8 cellular contexts compared by ENCODE assay signal in genomic region chr9:128786681-128787582, GRCh38. TPM values are rescaled to one million over a fixed set of nuclear protein-coding genes. Genes with fewer than 3 reads are reported as not detected.
DNase-seq lines count a peak whose midpoint lies in the region; ATAC-seq and TF ChIP-seq lines count a peak whose summit lies in the region.

Gene TBC1D13 (plus strand): TSS chr9:128787253. CDS start chr9:128787354, 101 bp downstream.

- no peaks in the 10 kb centered on the region for H3K27me3 ChIP-seq in BJ (ENCODE audit: control insufficient read depth, insufficient read depth, low read length)

- CTCF ChIA-PET in BJ (lab: Yijun Ruan, JAX): no interaction called here
- CTCF ChIA-PET in activated CD4-positive, alpha-beta T cell treated with anti-CD3 and anti-CD28 coated beads, Interleukin-2, amount 10 ng/mL, durations not matched to agents 7 days and 5 days (lab: Charles Lee): interaction anchor here (2.5 kb wide), 1 partner anchor 32 kb away, joined by 12 read pairs; the partner anchor contains the start of gene ENDOG

- no peak for TF ChIP-seq CTCF in BJ (IDR thresholded peaks at IDR 0.05; ENCODE audit: insufficient read depth, low read depth, low read length)
- no peak for TF ChIP-seq CTCF in coronary artery (IDR thresholded peaks at IDR 0.05)

- peaks cover 2% of the 10 kb centered on the region for H3K36me3 Mint-ChIP-seq in activated CD4-positive, alpha-beta T cell treated with anti-CD3 and anti-CD28 coated beads, Interleukin-2, amount 10 ng/mL, durations not matched to agents 7 days and 5 days (ENCODE audit: low read depth)

- DNase-seq in BJ (ENCODE audit: low read depth) (peak; percentile 10), NCI-H748 (lab: John Stamatoyannopoulos, UW; ENCODE audit: unreplicated experiment) (peak; percentile 89), coronary artery (ENCODE audit: low spot score) (peak; percentile 93), left kidney (ENCODE audit: low read depth, low spot score) (peak; percentile 94)
- peak; percentile 88 for DNase-seq in activated CD4-positive, alpha-beta T cell treated with anti-CD3 and anti-CD28 coated beads, Interleukin-2, amount 10 ng/mL, durations not matched to agents 7 days and 5 days
- DNase-seq in stimulated activated CD4-positive, alpha-beta T cell treated with anti-CD3 and anti-CD28 coated beads, Interleukin-1b, Interleukin-23, amount 100 ng/mL, for 48 hours: peak; percentile 89

- peak within 1 kb of the TSS; percentile 97 for H3K4me3 Mint-ChIP-seq in activated CD4-positive, alpha-beta T cell treated with anti-CD3 and anti-CD28 coated beads, Interleukin-2, amount 10 ng/mL, durations not matched to agents 7 days and 5 days

- peaks cover 8% of the 10 kb centered on the region for H3K36me3 ChIP-seq in BJ (ENCODE audit: control insufficient read depth, insufficient read depth, low read length)

- peak within 1 kb of the TSS; percentile 23 to 93 for H3K27ac ChIP-seq in coronary artery

- H3K4me3 ChIP-seq in BJ (ENCODE audit: low read depth, low read length) (peak within 1 kb of the TSS; percentile 100), coronary artery (peak within 1 kb of the TSS; percentile 97)

- H3K9me3 Mint-ChIP-seq in activated CD4-positive, alpha-beta T cell treated with anti-CD3 and anti-CD28 coated beads, Interleukin-2, amount 10 ng/mL, durations not matched to agents 7 days and 5 days: no peaks in the 10 kb centered on the region

- peaks cover 17% of the 10 kb centered on the region for H3K4me1 Mint-ChIP-seq in activated CD4-positive, alpha-beta T cell treated with anti-CD3 and anti-CD28 coated beads, Interleukin-2, amount 10 ng/mL, durations not matched to agents 7 days and 5 days

- ATAC-seq in GM19328 (IDR thresholded peaks at IDR 0.05; ENCODE audit: unreplicated experiment) (peak; percentile 86), HG03469 (IDR thresholded peaks at IDR 0.05; ENCODE audit: unreplicated experiment) (peak; percentile 57)

- no peaks in the 10 kb centered on the region for H3K27me3 Mint-ChIP-seq in activated CD4-positive, alpha-beta T cell treated with anti-CD3 and anti-CD28 coated beads, Interleukin-2, amount 10 ng/mL, durations not matched to agents 7 days and 5 days

- POLR2A ChIA-PET in BJ (lab: Charles Lee): no interaction called here
- POLR2A ChIA-PET in activated CD4-positive, alpha-beta T cell treated with anti-CD3 and anti-CD28 coated beads, Interleukin-2, amount 10 ng/mL, durations not matched to agents 7 days and 5 days (lab: Charles Lee): no interaction called here

- peak within 1 kb of the TSS; percentile 94 for H3K27ac Mint-ChIP-seq in activated CD4-positive, alpha-beta T cell treated with anti-CD3 and anti-CD28 coated beads, Interleukin-2, amount 10 ng/mL, durations not matched to agents 7 days and 5 days

RNA-seq across cellular contexts. Expression of gene TBC1D13, which starts in this region (rescaled TPM):
- polyA plus RNA-seq in BJ (2011; rRNA removed): 21.2 and 31.9 TPM in 2 replicates
- 17.0 and 18.8 TPM in 2 replicates for polyA minus RNA-seq in BJ (2011; rRNA and poly(A)+ RNA removed)
- total RNA-seq in activated CD4-positive, alpha-beta T cell treated with anti-CD3 and anti-CD28 coated beads, Interleukin-2, amount 10 ng/mL, durations not matched to agents 7 days and 5 days: 10 to 100 TPM; 18.4 to 21.1 TPM

Comparison
In these comparisons a context has a peak if more than half of its experiments do, and no peak if none do; other contexts are left out.
1. Peak in every context shown above with its lines: DNase-seq, ATAC-seq, H3K4me3 ChIP-seq and H3K27ac ChIP-seq.
2. DNase-seq: peak in every context shown above with its lines; median percentile 94 in left kidney; 93 in coronary artery; 89 in NCI-H748; 89 in stimulated activated CD4-positive, alpha-beta T cell treated with anti-CD3 and anti-CD28 coated beads, Interleukin-1b, Interleukin-23, amount 100 ng/mL, for 48 hours; 88 in activated CD4-positive, alpha-beta T cell treated with anti-CD3 and anti-CD28 coated beads, Interleukin-2, amount 10 ng/mL, durations not matched to agents 7 days and 5 days; 10 in BJ.